1 cellular context compared by ENCODE assay signal in genomic region chr10:91797874-91798735, GRCh38.
TF ChIP-seq lines count a peak whose summit lies in the region.

TSS of gene TNKS2 (plus strand) at chr10:91798426. CDS start at chr10:91798691, 265 bp downstream.

TF ChIP-seq in HepG2, 621 proteins besides CTCF, POLR2A, EP300 and RAD21 (continued from another document and continues in another):
- TF ChIP-seq HNF1B (CRISPR knock-in tag; IDR thresholded peaks at IDR 0.05) (no peak), LBX2 (CRISPR knock-in tag; IDR thresholded peaks at IDR 0.05; ENCODE audit: borderline replicate concordance) (no peak), ZBTB10 (CRISPR knock-in tag; IDR thresholded peaks at IDR 0.05; ENCODE audit: borderline replicate concordance) (no peak), AKAP8 (CRISPR knock-in tag; IDR thresholded peaks at IDR 0.05) (no peak), ZNF496 (CRISPR knock-in tag; IDR thresholded peaks at IDR 0.05; ENCODE audit: insufficient replicate concordance) (no peak), DNMT3B (CRISPR knock-in tag; conservative IDR thresholded peaks at IDR 0.05) (peak; percentile 70; the same call in 1 of the 2 replicates), CEBPG (CRISPR knock-in tag; IDR thresholded peaks at IDR 0.05) (0 out of 2 replicates have a peak, but pooled peaks have one; percentile 17), HHEX (CRISPR knock-in tag; IDR thresholded peaks at IDR 0.05) (no peak), THAP11 (CRISPR knock-in tag; IDR thresholded peaks at IDR 0.05) (peak; percentile 84), ZNF720 (CRISPR knock-in tag; IDR thresholded peaks at IDR 0.05) (no peak), HNRNPL (IDR thresholded peaks at IDR 0.05; ENCODE audit: low read depth, low read length) (no peak), ZNF646 (CRISPR knock-in tag; IDR thresholded peaks at IDR 0.05) (no peak), ZNF782 (CRISPR knock-in tag; IDR thresholded peaks at IDR 0.05; ENCODE audit: borderline replicate concordance) (no peak; the same call in 1 of the 2 replicates), ZSCAN21 (CRISPR knock-in tag; IDR thresholded peaks at IDR 0.05; ENCODE audit: borderline replicate concordance) (peak; percentile 71; the same call in 1 of the 2 replicates), ZNF263 (CRISPR knock-in tag; IDR thresholded peaks at IDR 0.05) (peak; percentile 24; the same call in 1 of the 2 replicates), ZNF251 (CRISPR knock-in tag; IDR thresholded peaks at IDR 0.05) (no peak), ARNT2 (CRISPR knock-in tag; IDR thresholded peaks at IDR 0.05; ENCODE audit: low read depth) (peak; percentile 88)
- TF ChIP-seq, protein P1, sequence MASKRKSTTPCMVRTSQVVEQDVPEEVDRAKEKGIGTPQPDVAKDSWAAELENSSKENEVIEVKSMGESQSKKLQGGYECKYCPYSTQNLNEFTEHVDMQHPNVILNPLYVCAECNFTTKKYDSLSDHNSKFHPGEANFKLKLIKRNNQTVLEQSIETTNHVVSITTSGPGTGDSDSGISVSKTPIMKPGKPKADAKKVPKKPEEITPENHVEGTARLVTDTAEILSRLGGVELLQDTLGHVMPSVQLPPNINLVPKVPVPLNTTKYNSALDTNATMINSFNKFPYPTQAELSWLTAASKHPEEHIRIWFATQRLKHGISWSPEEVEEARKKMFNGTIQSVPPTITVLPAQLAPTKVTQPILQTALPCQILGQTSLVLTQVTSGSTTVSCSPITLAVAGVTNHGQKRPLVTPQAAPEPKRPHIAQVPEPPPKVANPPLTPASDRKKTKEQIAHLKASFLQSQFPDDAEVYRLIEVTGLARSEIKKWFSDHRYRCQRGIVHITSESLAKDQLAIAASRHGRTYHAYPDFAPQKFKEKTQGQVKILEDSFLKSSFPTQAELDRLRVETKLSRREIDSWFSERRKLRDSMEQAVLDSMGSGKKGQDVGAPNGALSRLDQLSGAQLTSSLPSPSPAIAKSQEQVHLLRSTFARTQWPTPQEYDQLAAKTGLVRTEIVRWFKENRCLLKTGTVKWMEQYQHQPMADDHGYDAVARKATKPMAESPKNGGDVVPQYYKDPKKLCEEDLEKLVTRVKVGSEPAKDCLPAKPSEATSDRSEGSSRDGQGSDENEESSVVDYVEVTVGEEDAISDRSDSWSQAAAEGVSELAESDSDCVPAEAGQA (IDR thresholded peaks at IDR 0.05; ENCODE audit: low read depth) = peak; percentile 72; the same call in 1 of the 2 replicates
- TF ChIP-seq, protein P1 (CRISPR knock-in tag; IDR thresholded peaks at IDR 0.05; ENCODE audit: borderline replicate concordance) = 0 out of 2 replicates have a peak, but pooled peaks have one; percentile 76
- TF ChIP-seq, protein P2, sequence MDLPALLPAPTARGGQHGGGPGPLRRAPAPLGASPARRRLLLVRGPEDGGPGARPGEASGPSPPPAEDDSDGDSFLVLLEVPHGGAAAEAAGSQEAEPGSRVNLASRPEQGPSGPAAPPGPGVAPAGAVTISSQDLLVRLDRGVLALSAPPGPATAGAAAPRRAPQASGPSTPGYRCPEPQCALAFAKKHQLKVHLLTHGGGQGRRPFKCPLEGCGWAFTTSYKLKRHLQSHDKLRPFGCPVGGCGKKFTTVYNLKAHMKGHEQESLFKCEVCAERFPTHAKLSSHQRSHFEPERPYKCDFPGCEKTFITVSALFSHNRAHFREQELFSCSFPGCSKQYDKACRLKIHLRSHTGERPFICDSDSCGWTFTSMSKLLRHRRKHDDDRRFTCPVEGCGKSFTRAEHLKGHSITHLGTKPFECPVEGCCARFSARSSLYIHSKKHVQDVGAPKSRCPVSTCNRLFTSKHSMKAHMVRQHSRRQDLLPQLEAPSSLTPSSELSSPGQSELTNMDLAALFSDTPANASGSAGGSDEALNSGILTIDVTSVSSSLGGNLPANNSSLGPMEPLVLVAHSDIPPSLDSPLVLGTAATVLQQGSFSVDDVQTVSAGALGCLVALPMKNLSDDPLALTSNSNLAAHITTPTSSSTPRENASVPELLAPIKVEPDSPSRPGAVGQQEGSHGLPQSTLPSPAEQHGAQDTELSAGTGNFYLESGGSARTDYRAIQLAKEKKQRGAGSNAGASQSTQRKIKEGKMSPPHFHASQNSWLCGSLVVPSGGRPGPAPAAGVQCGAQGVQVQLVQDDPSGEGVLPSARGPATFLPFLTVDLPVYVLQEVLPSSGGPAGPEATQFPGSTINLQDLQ (CRISPR knock-in tag; IDR thresholded peaks at IDR 0.05) = no peak
